ENCODE assay signal across 28 cellular contexts in genomic region chr5:62980884-62981283, GRCh38.
"Had no signal": no experiment of that assay in that cellular context is flagged by ENCODE, and none has a peak within 500 bp of the region (broad histone marks: within the 10 kb centered on the region; RNA-seq: fewer than 3 reads in every experiment).

No MANE protein-coding gene starts in this region.

- FAIRE-seq: pancreas had no signal

- H3K27me3 ChIP-seq: neutrophil, pancreas, spleen, suprapubic skin, testis, tibial artery, transverse colon, upper lobe of right lung, uterus had no signal

- H3K36me3 ChIP-seq: neutrophil, pancreas, prostate gland, spleen, suprapubic skin, tibial artery, transverse colon, upper lobe of right lung, uterus had no signal

- H3K4me3 ChIP-seq: pancreas, prostate gland, skin epidermis, smooth muscle cell, spleen, suprapubic skin, testis, tibial artery, transverse colon, upper lobe of right lung, uterus had no signal

- H3K4me2 ChIP-seq: smooth muscle cell had no signal

- H3K4me1 ChIP-seq: pancreas, prostate gland, spleen, suprapubic skin, testis, tibial artery, transverse colon, upper lobe of right lung, uterus had no signal

- DNase-seq: naive thymus-derived CD8-positive, alpha-beta T cell; nephron progenitor cell; nucleus accumbens; pancreas; right cardiac atrium; spleen; stimulated activated CD4-positive, alpha-beta T cell treated with anti-CD3 and anti-CD28 coated beads, Interleukin-12 subunit alpha, Interleukin-12 subunit beta, amount 100 ng/mL, for 4 hours; stimulated activated CD4-positive, alpha-beta T cell treated with anti-CD3 and anti-CD28 coated beads, Interleukin-1b, Interleukin-23, amount 100 ng/mL, for 48 hours; stimulated activated CD4-positive, alpha-beta T cell treated with anti-CD3 and anti-CD28 coated beads, Interleukin-4, amount 100 ng/mL, for 1 hour; stimulated activated CD4-positive, alpha-beta T cell treated with anti-CD3 and anti-CD28 coated beads, Interleukin-4, amount 100 ng/mL, for 4 hours; stimulated activated CD8-positive, alpha-beta memory T cell treated with anti-CD3 and anti-CD28 coated beads, Interleukin-4, amount 100 ng/mL, for 48 hours; stimulated activated naive CD4-positive, alpha-beta T cell; stimulated activated naive CD8-positive, alpha-beta T cell treated with anti-CD3 and anti-CD28 coated beads, Interleukin-15, amount 100 ng/mL, for 72 hours; stimulated activated naive CD8-positive, alpha-beta T cell treated with anti-CD3 and anti-CD28 coated beads, Interleukin-15, Interleukin-2, amounts not matched to agents 100 U/mL and 50 U/mL, for 24 hours; substantia nigra; testis; tibial artery; transverse colon; upper lobe of right lung; uterus had no signal

- H3K27ac ChIP-seq: neutrophil, pancreas, prostate gland, skin epidermis, spleen, suprapubic skin, testis, tibial artery, transverse colon, upper lobe of right lung, uterus had no signal

- ATAC-seq: naive thymus-derived CD8-positive, alpha-beta T cell; natural killer cell treated with Interleukin-12 subunit alpha and Interleukin-12 subunit beta and Interleukin-15 and Interleukin-18, amount 100 ng/mL, for 72 hours; pancreas; right cardiac atrium; sciatic nerve; stimulated activated memory B cell treated with anti-CD40 and anti-IgM and Interleukin-4, amounts not matched to agents 10 μg/mL and 1 μg/mL and 100 μg/mL, for 72 hours; stimulated activated naive CD8-positive, alpha-beta T cell treated with anti-CD3 and anti-CD28 coated beads, Interleukin-15, amount 100 ng/mL, for 72 hours; stimulated activated naive CD8-positive, alpha-beta T cell treated with anti-CD3 and anti-CD28 coated beads, Interleukin-15, Interleukin-2, amounts not matched to agents 100 U/mL and 50 U/mL, for 24 hours; upper lobe of right lung had no signal

- H3K9me3 ChIP-seq: neutrophil, pancreas, prostate gland, suprapubic skin, testis had no signal
